15 cellular contexts compared by ENCODE assay signal in the genomic region with DNA sequence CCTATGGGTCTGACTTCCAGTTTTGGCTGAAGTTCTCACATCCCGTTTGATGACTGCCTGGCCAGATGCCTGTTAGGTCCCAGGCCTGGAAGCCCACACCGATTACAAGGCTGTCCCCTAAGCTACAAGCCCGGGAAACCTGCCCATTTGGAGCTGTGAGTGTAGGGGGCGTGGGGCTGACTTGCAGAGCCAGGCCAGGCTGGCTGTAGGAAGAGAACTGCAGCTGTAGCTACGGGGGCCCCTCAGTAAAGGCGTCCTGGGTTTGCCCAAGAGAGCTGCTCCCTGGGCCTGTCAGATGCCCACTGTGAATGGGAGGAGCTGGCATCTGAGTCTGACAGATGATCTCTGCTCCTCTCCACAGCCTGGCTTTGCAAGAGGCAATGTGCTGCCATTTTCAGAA.
DNase-seq lines count a peak whose midpoint lies in the region; ATAC-seq and TF ChIP-seq lines count a peak whose summit lies in the region.
"Had no signal": no experiment of that assay in that cellular context is flagged by ENCODE, and none has a peak within 500 bp of the region (broad histone marks: within the 10 kb centered on the region; RNA-seq: fewer than 3 reads in every experiment).

No MANE protein-coding gene starts in this region.

- no peaks in the 10 kb centered on the region for H3K9me2 ChIP-seq in OCI-LY7 (ENCODE audit: insufficient read depth, low read length)

- no peak for TF ChIP-seq CTCF in OCI-LY7 (conservative IDR thresholded peaks at IDR 0.05; ENCODE audit: low read length)

- CTCF ChIA-PET in OCI-LY7 (lab: Charles Lee; ENCODE audit: unreplicated experiment), result no interaction called here

- H2AFZ ChIP-seq in OCI-LY7 (ENCODE audit: low read length), result no peak overlapping the region

- H3K36me3 ChIP-seq in OCI-LY7 (ENCODE audit: insufficient read depth, low read length), result no peaks in the 10 kb centered on the region

- intact Hi-C loops in OCI-LY7 (cut with micrococcal nuclease; ENCODE audit: unreplicated experiment), result no loop called here

- no TSS peak for BruUV-seq in OCI-LY7 (replicated peaks; lab: Mats Ljungman, UMichigan)

- no peaks in the 10 kb centered on the region for H3K9me3 ChIP-seq in OCI-LY7 (ENCODE audit: low read length)
- H3K9me3 ChIP-seq: A549, Caco-2 had no signal

- H4K20me1 ChIP-seq in OCI-LY7 (ENCODE audit: insufficient read depth, low read length), result no peaks in the 10 kb centered on the region

- no peak for ATAC-seq in activated CD4-positive, CD25-positive, alpha-beta regulatory T cell treated with anti-CD3 and anti-CD28 coated beads, Interleukin-2, amount 50 U/mL, for 24 hours
- ATAC-seq: A549, HCT116 had no signal

- DNase-seq in C1 segment of cervical spinal cord (lab: John Stamatoyannopoulos, UW) (peak in 10 of 14 donors; percentile 7 to 76 (median 50)), anterior cingulate cortex (lab: John Stamatoyannopoulos, UW) (peak in 46 of 58 donors; percentile 19 to 79 (median 42)), globus pallidus (ENCODE audit: low spot score) (peak; percentile 54), pons (ENCODE audit: low spot score) (peak; percentile 69), amniotic stem cell (lab: John Stamatoyannopoulos, UW) (no peak), OCI-LY7 (ENCODE audit: low spot score) (no peak)
- no peak for DNase-seq in activated CD8-positive, alpha-beta memory T cell treated with anti-CD3 and anti-CD28 coated beads, Interleukin-2, amount 50 U/mL, for 4 hours
- DNase-seq: Caco-2, DMS53, NCI-H1436, NCI-H2081, SHP77 had no signal

- H3K27ac ChIP-seq in OCI-LY7 (ENCODE audit: low read depth, low read length, poor library complexity, severe bottlenecking), result no peak overlapping the region
- H3K27ac ChIP-seq: A549 had no signal

- H3K79me2 ChIP-seq in OCI-LY7 (ENCODE audit: insufficient read depth, low read depth, low read length), result no peaks in the 10 kb centered on the region

- no peaks in the 10 kb centered on the region for H3K4me1 ChIP-seq in OCI-LY7 (ENCODE audit: insufficient read depth, low read length, poor library complexity, severe bottlenecking)
- H3K4me1 ChIP-seq: A549, Caco-2 had no signal

- POLR2A ChIA-PET in OCI-LY7 (lab: Charles Lee), result no interaction called here

- H3K4me3 ChIP-seq in OCI-LY7 (ENCODE audit: low read depth, low read length, poor library complexity, severe bottlenecking), result no peak overlapping the region
- H3K4me3 ChIP-seq: A549 had no signal

- H3K4me2 ChIP-seq in OCI-LY7 (ENCODE audit: low read length), result no peak overlapping the region
- H3K4me2 ChIP-seq: A549 had no signal

Comparison
In these comparisons a context has a peak if more than half of its experiments do, and no peak if none do; other contexts are left out.
1. DNase-seq: peak in C1 segment of cervical spinal cord (10 of 14), anterior cingulate cortex (46 of 58), globus pallidus (single experiment) and pons (single experiment); none in amniotic stem cell (single experiment), OCI-LY7 (single experiment) and activated CD8-positive, alpha-beta memory T cell treated with anti-CD3 and anti-CD28 coated beads, Interleukin-2, amount 50 U/mL, for 4 hours (single experiment).